In the genomic region with DNA sequence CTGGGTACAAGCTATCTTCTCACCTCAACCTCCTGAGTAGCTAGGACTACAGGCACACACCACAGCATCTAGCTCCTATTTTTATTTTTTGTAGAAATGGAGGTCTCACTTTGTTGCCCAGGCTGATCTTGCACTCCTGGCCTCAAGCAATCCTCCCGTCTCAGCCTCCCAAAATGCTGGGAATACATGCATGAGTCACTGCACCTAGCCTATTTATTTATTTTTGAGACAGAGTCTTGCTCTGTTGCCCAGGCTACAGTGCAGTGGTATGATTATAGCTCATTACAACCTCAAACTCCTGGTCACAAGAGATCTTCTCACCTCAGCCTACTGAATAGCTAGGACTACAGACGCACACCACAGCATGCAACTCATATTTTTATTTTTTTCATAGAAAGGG, we compare ENCODE assay signal across 23 cellular contexts. TPM values are rescaled to one million over a fixed set of nuclear protein-coding genes. Genes with fewer than 3 reads are reported as not detected.
DNase-seq lines count a peak whose midpoint lies in the region; ATAC-seq, FAIRE-seq and TF ChIP-seq lines count a peak whose summit lies in the region.
"Had no signal": no experiment of that assay in that cellular context is flagged by ENCODE, and none has a peak within 500 bp of the region (broad histone marks: within the 10 kb centered on the region; RNA-seq: fewer than 3 reads in every experiment).

No MANE protein-coding gene starts in this region.

- H2AK5ac ChIP-seq in trophoblast cell (ENCODE audit: low read length) = no peak overlapping the region

- 62% methylated on average over 2 of the region's 2 CpGs for WGBS in HepG2 (ENCODE audit: low lambda C conversion rate)
- WGBS in right lobe of liver (ENCODE audit: insufficient coverage, low coverage, low lambda C conversion rate, missing lambda C conversion rate) = 95% methylated on average over 2 of the region's 2 CpGs
- WGBS in trophoblast cell (ENCODE audit: extremely low coverage, insufficient coverage, insufficient read length) = no CpG with 5 or more reads among the region's 2 CpGs

- no peak for FAIRE-seq in HepG2 (lab: Jason Lieb, UNC)
- FAIRE-seq: A549, GM12891, HTR-8/SVneo had no signal

- H2BK5ac ChIP-seq in trophoblast cell (ENCODE audit: low read depth, low read length, poor library complexity) = no peak overlapping the region

- in situ Hi-C loops in HepG2 (cut with HindIII; ENCODE audit: extremely low pct_ligation_motif_present, low pct_unique_long_range_greater_than_20kb) = no loop called here

- peaks cover 0 to 3% (median 0%) of the 10 kb centered on the region in 7 donors for H3K9me3 Mint-ChIP-seq in CD14-positive monocyte
- H3K9me3 Mint-ChIP-seq: CD8-positive, alpha-beta T cell; IgD-negative memory B cell had no signal

- H3K4me1 ChIP-seq in HepG2 (ENCODE audit: insufficient read depth, low read length) (peaks cover 12% of the 10 kb centered on the region), right lobe of liver (no peaks in the 10 kb centered on the region), trophoblast cell (ENCODE audit: control insufficient read depth in 1 of 2, insufficient read depth in 2 of 2, low read length in 2 of 2) (peaks cover 4 to 10% of the 10 kb centered on the region in 2 experiments)

- H3K36me3 Mint-ChIP-seq in CD14-positive monocyte = no peaks in the 10 kb centered on the region
- H3K36me3 Mint-ChIP-seq: CD8-positive, alpha-beta T cell had no signal

- CTCF ChIA-PET in HepG2 (lab: Yijun Ruan, JAX; ENCODE audit: low intra/inter-chr PET ratio, low total read pairs) = no interaction called here

- H3K79me1 ChIP-seq in trophoblast cell (ENCODE audit: low read length) = peaks cover 3% of the 10 kb centered on the region

- DNase-seq in HepG2 (ENCODE audit: low spot score) (no peak), right lobe of liver (no peak), islet precursor cell (peak; percentile 34), trophoblast cell (peak; percentile 61 to 78), CD14-positive monocyte (ENCODE audit: low spot score) (no peak)
- no peak for DNase-seq in activated CD4-positive, CD25-positive, alpha-beta regulatory T cell (lab: John Stamatoyannopoulos, UW)
- DNase-seq: AML-193; CD8-positive, alpha-beta T cell; DMS 273 treated with DMSO at 0.1 percent for 48 hours; DMS53; DND-41; EL; GOT3; H7; KG1 had no signal

- H3K27me3 Mint-ChIP-seq in CD14-positive monocyte (ENCODE audit: low read depth in 3 of 3) = peaks cover 0 to 9% (median 0%) of the 10 kb centered on the region in 3 donors

- no peak overlapping the region for H3K27ac ChIP-seq in HepG2 (ENCODE audit: extremely low read length, insufficient read depth, low read length)
- H3K27ac ChIP-seq in right lobe of liver = no peak overlapping the region
- H3K27ac ChIP-seq in trophoblast cell (ENCODE audit: low read depth, low read length) = no peak overlapping the region
- H3K27ac ChIP-seq: 22Rv1, C4-2B had no signal

- H3K27me3 ChIP-seq in HepG2 (ENCODE audit: control insufficient read depth in 1 of 2, insufficient read depth in 2 of 2, low read length in 2 of 2) (peaks cover 0 to 7% of the 10 kb centered on the region in 2 experiments; a peak in 2 of 5 replicates), right lobe of liver (no peaks in the 10 kb centered on the region), trophoblast cell (ENCODE audit: insufficient read depth, low read length) (no peaks in the 10 kb centered on the region)

- H4K12ac ChIP-seq in trophoblast cell (ENCODE audit: low read depth, low read length) = no peak overlapping the region

- H2BK120ac ChIP-seq in trophoblast cell (ENCODE audit: insufficient read depth, low read length, poor library complexity) = no peak overlapping the region

- TF ChIP-seq POLR2A in HepG2 (IDR thresholded peaks at IDR 0.05; ENCODE audit: insufficient read depth in 1 of 2, low read depth in 2 of 2, low read length in 2 of 2) (no peak), right lobe of liver (IDR thresholded peaks at IDR 0.05) (no peak)

- no peak overlapping the region for H3K14ac ChIP-seq in trophoblast cell (ENCODE audit: low read length)

- ATAC-seq in HepG2 = no peak
- ATAC-seq in right lobe of liver = no peak
- no peak for ATAC-seq in GM18873 (IDR thresholded peaks at IDR 0.05; ENCODE audit: low FRiP score, unreplicated experiment)
- ATAC-seq: A549; CD8-positive, alpha-beta T cell; HCT116 had no signal

- H4K20me1 ChIP-seq in HepG2 (ENCODE audit: insufficient read depth, low read length) = no peaks in the 10 kb centered on the region

- H3K18ac ChIP-seq in trophoblast cell (ENCODE audit: low read length) = no peak overlapping the region

- TF ChIP-seq RAD21 in HepG2 (CRISPR knock-in tag; IDR thresholded peaks at IDR 0.05) = no peak

- H3K4me3 ChIP-seq in HepG2 (replicated peaks in 1 of 3; ENCODE audit: insufficient read depth in 1 of 3, low read depth in 2 of 3, low read length in 3 of 3) (no peak overlapping the region), right lobe of liver (no peak overlapping the region), trophoblast cell (ENCODE audit: low read depth, low read length) (no peak overlapping the region)
- H3K4me3 ChIP-seq: A549 had no signal

- no peak overlapping the region for H3K4me2 ChIP-seq in HepG2 (ENCODE audit: low read depth, low read length)
- no peak overlapping the region for H3K4me2 ChIP-seq in trophoblast cell (ENCODE audit: low read length)
- H3K4me2 ChIP-seq: A549 had no signal

- POLR2A ChIA-PET in HepG2 (lab: Yijun Ruan, JAX) = no interaction called here

- H3K36me3 ChIP-seq in HepG2 (replicated peaks in 1 of 2; ENCODE audit: control insufficient read depth in 1 of 2, insufficient read depth in 2 of 2, low read length in 2 of 2) (no peaks in the 10 kb centered on the region), right lobe of liver (no peaks in the 10 kb centered on the region), trophoblast cell (ENCODE audit: control insufficient read depth in 1 of 2, insufficient read depth in 2 of 2, low read length in 2 of 2) (no peaks in the 10 kb centered on the region)

- H2AFZ ChIP-seq in HepG2 (ENCODE audit: low read length) (no peak overlapping the region), trophoblast cell (ENCODE audit: insufficient read depth, low read length, poor library complexity) (no peak overlapping the region)

- H3K23ac ChIP-seq in trophoblast cell (ENCODE audit: low read length) = no peak overlapping the region

- no peak for TF ChIP-seq CTCF in HepG2 (CRISPR knock-in tag; IDR thresholded peaks at IDR 0.05)
- no peak for TF ChIP-seq CTCF in right lobe of liver (IDR thresholded peaks at IDR 0.05)
- TF ChIP-seq CTCF in CD14-positive monocyte (IDR thresholded peaks at IDR 0.05) = no peak

- H3K4ac ChIP-seq in trophoblast cell (ENCODE audit: low read depth, low read length) = no peak overlapping the region

- H3K79me2 ChIP-seq in HepG2 (ENCODE audit: insufficient read depth, low read length) = no peaks in the 10 kb centered on the region
- no peaks in the 10 kb centered on the region for H3K79me2 ChIP-seq in trophoblast cell (ENCODE audit: control insufficient read depth, insufficient read depth, low read length, poor library complexity)

- no peak overlapping the region for H3K27ac Mint-ChIP-seq in CD14-positive monocyte
- H3K27ac Mint-ChIP-seq: CD8-positive, alpha-beta T cell had no signal

- H3K9ac ChIP-seq in HepG2 (ENCODE audit: insufficient read depth, low read depth, low read length) (no peak overlapping the region), trophoblast cell (ENCODE audit: low read length) (no peak overlapping the region)

- H3K9me3 ChIP-seq in HepG2 (ENCODE audit: low read length) = no peaks in the 10 kb centered on the region
- no peaks in the 10 kb centered on the region for H3K9me3 ChIP-seq in right lobe of liver
- H3K9me3 ChIP-seq in trophoblast cell (ENCODE audit: insufficient read depth, low read depth, low read length) = no peaks in the 10 kb centered on the region
- H3K9me3 ChIP-seq: A549 had no signal

- H2BK12ac ChIP-seq in trophoblast cell (ENCODE audit: low read length) = no peak overlapping the region

- no peak overlapping the region for H4K8ac ChIP-seq in trophoblast cell (ENCODE audit: low read depth, low read length)

- H3K4me3 Mint-ChIP-seq in CD14-positive monocyte = no peak overlapping the region
- H3K4me3 Mint-ChIP-seq: CD8-positive, alpha-beta T cell had no signal

- H4K91ac ChIP-seq in trophoblast cell (ENCODE audit: low read depth, low read length) = no peak overlapping the region

- H3K4me1 Mint-ChIP-seq in CD14-positive monocyte = peaks cover 9% of the 10 kb centered on the region

- BruUV-seq in HepG2 (replicated peaks; lab: Mats Ljungman, UMichigan) = no TSS peak

- TF ChIP-seq EP300 in HepG2 (IDR thresholded peaks at IDR 0.05; ENCODE audit: low read depth in 2 of 2, low read length in 2 of 2) = no peak
- no peak for TF ChIP-seq EP300 in HepG2 (CRISPR knock-in tag; IDR thresholded peaks at IDR 0.05; ENCODE audit: borderline replicate concordance)

- intact Hi-C loops in HepG2 (cut with micrococcal nuclease; ENCODE audit: unreplicated experiment) = no loop called here
- intact Hi-C loops in right lobe of liver (cut with DNase I) = loop anchor here in 1 of 2 donors (5.0 kb wide), 1 partner anchor 35 kb away; no protein-coding TSS in a partner anchor
- intact Hi-C loops in CD14-positive monocyte (cut with micrococcal nuclease) = no loop called here

RNA-seq across cellular contexts. Expression of a gene that starts 40.1 kb away (rescaled TPM):
- total RNA-seq in HepG2 (2016; rRNA removed; fragmentation: Illumina TruSeq; extraction: Trizol) = 0.44 and 0.66 TPM in 2 replicates
- total RNA-seq in HepG2 (2016; cell fraction: cytosol; rRNA removed; fragmentation: Illumina TruSeq; extraction: Trizol; ENCODE audit: low read depth) = 0.62 and 2.1 TPM in 2 replicates
- 0.13 and 0.37 TPM in 2 replicates for total RNA-seq in HepG2 (2016; cell fraction: insoluble cytoplasmic fraction; rRNA removed; fragmentation: Illumina TruSeq; extraction: Trizol)
- 1.5 and 2.3 TPM in 2 replicates for total RNA-seq in HepG2 (2016; cell fraction: membrane; rRNA removed; fragmentation: Illumina TruSeq; extraction: Trizol)
- total RNA-seq in HepG2 (2016; cell fraction: nucleus; rRNA removed; fragmentation: Illumina TruSeq; extraction: Trizol) = not detected in 2 replicates
- 0.43 and 0.74 TPM in 2 replicates for polyA plus RNA-seq in HepG2 (2011; rRNA removed)
- polyA plus RNA-seq in HepG2 (2011; cell fraction: cytosol; rRNA removed) = 0.22 and 0.24 TPM in 2 replicates
- polyA plus RNA-seq in HepG2 (2011; cell fraction: nucleus; rRNA removed) = 0.06 and 0.10 TPM in 2 replicates
- 0.47 and 0.65 TPM in 2 replicates for polyA plus RNA-seq in HepG2 (2012)
- polyA plus RNA-seq in HepG2 (2016; cell fraction: cytosol; fragmentation: Illumina TruSeq; extraction: Trizol; ENCODE audit: low read depth) = 1.7 and 2.2 TPM in 2 replicates
- polyA plus RNA-seq in HepG2 (2016; cell fraction: insoluble cytoplasmic fraction; fragmentation: Illumina TruSeq; extraction: Trizol; ENCODE audit: low read depth) = 0.62 and 0.74 TPM in 2 replicates
- polyA plus RNA-seq in HepG2 (2016; cell fraction: membrane; fragmentation: Illumina TruSeq; extraction: Trizol; ENCODE audit: low read depth) = 1.2 and 1.8 TPM in 2 replicates
- 0.29 and 0.72 TPM in 2 replicates for polyA plus RNA-seq in HepG2 (2016; cell fraction: nucleus; fragmentation: Illumina TruSeq; extraction: Trizol; ENCODE audit: insufficient read depth, low read depth)
- 0.20 and 0.23 TPM in 2 replicates for polyA minus RNA-seq in HepG2 (2011; rRNA and poly(A)+ RNA removed; ENCODE audit: low replicate concordance)
- not detected in 2 replicates for polyA minus RNA-seq in HepG2 (2011; cell fraction: cytosol; rRNA and poly(A)+ RNA removed)
- polyA minus RNA-seq in HepG2 (2011; cell fraction: nucleus; rRNA and poly(A)+ RNA removed) = 0.13 TPM in 1 of 2 replicates, not detected in the other
- 10 to 100 TPM in 2 of 6 experiments, 1 to 10 TPM in 4; 1.9 to 12.8 (median 5.7) TPM for total RNA-seq in right lobe of liver
- 7.3 and 8.2 TPM in 2 replicates for polyA plus RNA-seq in trophoblast cell (2013)
- polyA plus RNA-seq in CD14-positive monocyte = not detected

RNA-seq across cellular contexts. Expression of a gene that starts 40.6 kb away (rescaled TPM):
- 22.9 and 45.8 TPM in 2 replicates for total RNA-seq in HepG2 (2016; rRNA removed; fragmentation: Illumina TruSeq; extraction: Trizol)
- 8.3 and 10.6 TPM in 2 replicates for total RNA-seq in HepG2 (2016; cell fraction: cytosol; rRNA removed; fragmentation: Illumina TruSeq; extraction: Trizol; ENCODE audit: low read depth)
- total RNA-seq in HepG2 (2016; cell fraction: insoluble cytoplasmic fraction; rRNA removed; fragmentation: Illumina TruSeq; extraction: Trizol) = 22.8 and 43.0 TPM in 2 replicates
- total RNA-seq in HepG2 (2016; cell fraction: membrane; rRNA removed; fragmentation: Illumina TruSeq; extraction: Trizol) = 30.7 and 34.7 TPM in 2 replicates
- total RNA-seq in HepG2 (2016; cell fraction: nucleus; rRNA removed; fragmentation: Illumina TruSeq; extraction: Trizol) = 21.1 and 24.0 TPM in 2 replicates
- polyA plus RNA-seq in HepG2 (2011; rRNA removed) = 23.7 and 31.0 TPM in 2 replicates
- polyA plus RNA-seq in HepG2 (2011; cell fraction: cytosol; rRNA removed) = 13.2 and 21.5 TPM in 2 replicates
- 10.2 and 12.4 TPM in 2 replicates for polyA plus RNA-seq in HepG2 (2011; cell fraction: nucleus; rRNA removed)
- polyA plus RNA-seq in HepG2 (2012) = 26.8 and 27.3 TPM in 2 replicates
- polyA plus RNA-seq in HepG2 (2016; cell fraction: cytosol; fragmentation: Illumina TruSeq; extraction: Trizol; ENCODE audit: low read depth) = 3.4 and 3.6 TPM in 2 replicates
- 41.0 and 43.8 TPM in 2 replicates for polyA plus RNA-seq in HepG2 (2016; cell fraction: insoluble cytoplasmic fraction; fragmentation: Illumina TruSeq; extraction: Trizol; ENCODE audit: low read depth)
- polyA plus RNA-seq in HepG2 (2016; cell fraction: membrane; fragmentation: Illumina TruSeq; extraction: Trizol; ENCODE audit: low read depth) = 18.5 and 20.3 TPM in 2 replicates
- 24.4 and 25.6 TPM in 2 replicates for polyA plus RNA-seq in HepG2 (2016; cell fraction: nucleus; fragmentation: Illumina TruSeq; extraction: Trizol; ENCODE audit: insufficient read depth, low read depth)
- 21.9 and 29.7 TPM in 2 replicates for polyA minus RNA-seq in HepG2 (2011; rRNA and poly(A)+ RNA removed; ENCODE audit: low replicate concordance)
- 37.8 and 38.8 TPM in 2 replicates for polyA minus RNA-seq in HepG2 (2011; cell fraction: cytosol; rRNA and poly(A)+ RNA removed)
- 37.3 and 39.9 TPM in 2 replicates for polyA minus RNA-seq in HepG2 (2011; cell fraction: nucleus; rRNA and poly(A)+ RNA removed)
- total RNA-seq in right lobe of liver = 10 to 100 TPM; 10.7 to 70.6 (median 23.4) TPM
- 86.8 and 89.6 TPM in 2 replicates for polyA plus RNA-seq in trophoblast cell (2013)
- polyA plus RNA-seq in CD14-positive monocyte = 10 to 100 TPM; 40.3 to 49.3 TPM

Comparison
In these comparisons a context has a peak if more than half of its experiments do, and no peak if none do; other contexts are left out.
1. DNase-seq: peak in islet precursor cell (single experiment) and trophoblast cell (2 of 2); none in HepG2 (single experiment), right lobe of liver (0 of 3), CD14-positive monocyte (single experiment) and activated CD4-positive, CD25-positive, alpha-beta regulatory T cell (0 of 4).